Comparison of ENCODE assay signal across 21 cellular contexts in the genomic region with DNA sequence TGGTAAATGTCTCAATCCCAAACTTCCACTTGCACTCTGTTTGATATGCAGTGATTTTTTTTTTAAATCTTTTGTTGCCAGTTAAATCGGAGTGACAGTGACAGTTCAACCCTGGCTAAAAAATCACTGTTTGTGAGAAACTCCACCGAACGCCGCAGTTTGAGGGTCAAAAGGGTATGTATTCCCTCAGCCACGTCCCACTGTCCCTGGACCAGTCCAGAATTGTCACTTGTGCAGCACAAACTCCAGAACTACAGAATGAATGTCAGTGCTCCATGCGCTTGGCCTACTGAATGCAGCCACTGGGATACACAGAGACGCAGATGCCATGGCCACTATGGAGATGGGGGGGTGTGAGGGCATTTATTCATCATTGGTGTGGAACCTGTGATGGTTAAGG. TPM values are rescaled to one million over a fixed set of nuclear protein-coding genes. Genes with fewer than 3 reads are reported as not detected.
DNase-seq lines count a peak whose midpoint lies in the region; ATAC-seq, FAIRE-seq and TF ChIP-seq lines count a peak whose summit lies in the region.
"Had no signal": no experiment of that assay in that cellular context is flagged by ENCODE, and none has a peak within 500 bp of the region (broad histone marks: within the 10 kb centered on the region; RNA-seq: fewer than 3 reads in every experiment).

No MANE protein-coding gene starts in this region.

- FAIRE-seq in GM12892 (lab: Jason Lieb, UNC), result no peak
- FAIRE-seq: A204.1, D721Med, G401.6, GM12891, H1 had no signal

- no peak overlapping the region for H3K4me3 Mint-ChIP-seq in HFFc6
- H3K4me3 Mint-ChIP-seq in T-helper 17 cell, result no peak overlapping the region
- H3K4me3 Mint-ChIP-seq in nephron, result no peak overlapping the region
- H3K4me3 Mint-ChIP-seq: CD4-positive, CD25-positive, alpha-beta regulatory T cell; CD8-positive, alpha-beta memory T cell; H9; IgD-negative memory B cell had no signal

- no peak for ATAC-seq in T-helper 17 cell

- H3K9me3 Mint-ChIP-seq in HFFc6, result no peaks in the 10 kb centered on the region
- H3K9me3 Mint-ChIP-seq in nephron, result no peaks in the 10 kb centered on the region
- H3K9me3 Mint-ChIP-seq: CD4-positive, CD25-positive, alpha-beta regulatory T cell; CD8-positive, alpha-beta memory T cell; H9 had no signal

- no peak for TF ChIP-seq CTCF in HFFc6 (IDR thresholded peaks at IDR 0.05)
- no peak for TF ChIP-seq CTCF in nephron (IDR thresholded peaks at IDR 0.05; ENCODE audit: unreplicated experiment in 3 of 3)

- H3K4me1 Mint-ChIP-seq in HFFc6 (ENCODE audit: low read depth), result peaks cover 18% of the 10 kb centered on the region
- peaks cover 7% of the 10 kb centered on the region for H3K4me1 Mint-ChIP-seq in T-helper 17 cell
- peaks cover 28% of the 10 kb centered on the region for H3K4me1 Mint-ChIP-seq in nephron
- H3K4me1 Mint-ChIP-seq: CD4-positive, CD25-positive, alpha-beta regulatory T cell; CD8-positive, alpha-beta memory T cell; IgD-negative memory B cell had no signal

- H3K27me3 Mint-ChIP-seq in HFFc6 (ENCODE audit: insufficient read depth) (peaks cover 2% of the 10 kb centered on the region), T-helper 17 cell (no peaks in the 10 kb centered on the region), nephron (ENCODE audit: low read depth) (no peaks in the 10 kb centered on the region)
- H3K27me3 Mint-ChIP-seq: CD4-positive, CD25-positive, alpha-beta regulatory T cell had no signal

- H3K9me3 ChIP-seq in T-helper 17 cell (ENCODE audit: control insufficient read depth, low read length, poor library complexity, severe bottlenecking), result no peaks in the 10 kb centered on the region
- H3K9me3 ChIP-seq: BE2C had no signal

- TF ChIP-seq POLR2A in GM12892 (IDR thresholded peaks at IDR 0.05; ENCODE audit: low read depth, low read length), result no peak

- DNase-seq in HFFc6 (no peak), T-helper 17 cell (no peak), amniotic stem cell (lab: John Stamatoyannopoulos, UW) (no peak), GM12892 (ENCODE audit: insufficient read length) (no peak)
- DNase-seq in activated CD4-positive, alpha-beta T cell treated with anti-CD3 and anti-CD28 coated beads for 1 hour, result no peak
- DNase-seq: ACHN; BE2C; C1 segment of cervical spinal cord; CD4-positive, CD25-positive, alpha-beta regulatory T cell; CD8-positive, alpha-beta memory T cell; COR-L47; H9; KBM-7 had no signal

- H3K36me3 Mint-ChIP-seq in HFFc6 (ENCODE audit: low read depth), result peaks cover 59% of the 10 kb centered on the region
- H3K36me3 Mint-ChIP-seq in T-helper 17 cell (ENCODE audit: low read depth), result peaks cover 7% of the 10 kb centered on the region
- H3K36me3 Mint-ChIP-seq in nephron (ENCODE audit: low read depth), result peaks cover 60% of the 10 kb centered on the region
- H3K36me3 Mint-ChIP-seq: CD4-positive, CD25-positive, alpha-beta regulatory T cell; CD8-positive, alpha-beta memory T cell; IgD-negative memory B cell had no signal

- H3K27ac Mint-ChIP-seq in HFFc6, result peak overlapping the region; percentile 51; the same call in 1 of the 2 replicates
- peak overlapping the region; percentile 80 for H3K27ac Mint-ChIP-seq in T-helper 17 cell
- H3K27ac Mint-ChIP-seq in nephron, result peak overlapping the region; percentile 90 to 98 (median 96)
- H3K27ac Mint-ChIP-seq: CD4-positive, CD25-positive, alpha-beta regulatory T cell; IgD-negative memory B cell had no signal

RNA-seq across cellular contexts. Expression of a gene that starts 34.2 kb away (rescaled TPM):
- not detected for total RNA-seq in HFFc6 (2021; fragmentation: NEBNext Ultra II Directional; extraction: Animal tissue kit (Norgen Biotek cat#: 25700))
- total RNA-seq in T-helper 17 cell, result not detected
- not detected for polyA plus RNA-seq in GM12892 (2012; ENCODE audit: missing spikeins)
- total RNA-seq: CD4-positive, CD25-positive, alpha-beta regulatory T cell; CD8-positive, alpha-beta memory T cell; H1; H9; HT1080 had no signal
- polyA plus RNA-seq: CD4-positive, CD25-positive, alpha-beta regulatory T cell; CD8-positive, alpha-beta memory T cell; H1; IgD-negative memory B cell had no signal

RNA-seq across cellular contexts. Expression of a gene that starts 36.3 kb away (rescaled TPM):
- not detected for total RNA-seq in HFFc6 (2021; fragmentation: NEBNext Ultra II Directional; extraction: Animal tissue kit (Norgen Biotek cat#: 25700))
- total RNA-seq in T-helper 17 cell, result not detected
- not detected for polyA plus RNA-seq in GM12892 (2012; ENCODE audit: missing spikeins)
- total RNA-seq: CD4-positive, CD25-positive, alpha-beta regulatory T cell; CD8-positive, alpha-beta memory T cell; H1; H9; HT1080 had no signal
- polyA plus RNA-seq: CD4-positive, CD25-positive, alpha-beta regulatory T cell; CD8-positive, alpha-beta memory T cell; H1; IgD-negative memory B cell had no signal
